In the genomic region with DNA sequence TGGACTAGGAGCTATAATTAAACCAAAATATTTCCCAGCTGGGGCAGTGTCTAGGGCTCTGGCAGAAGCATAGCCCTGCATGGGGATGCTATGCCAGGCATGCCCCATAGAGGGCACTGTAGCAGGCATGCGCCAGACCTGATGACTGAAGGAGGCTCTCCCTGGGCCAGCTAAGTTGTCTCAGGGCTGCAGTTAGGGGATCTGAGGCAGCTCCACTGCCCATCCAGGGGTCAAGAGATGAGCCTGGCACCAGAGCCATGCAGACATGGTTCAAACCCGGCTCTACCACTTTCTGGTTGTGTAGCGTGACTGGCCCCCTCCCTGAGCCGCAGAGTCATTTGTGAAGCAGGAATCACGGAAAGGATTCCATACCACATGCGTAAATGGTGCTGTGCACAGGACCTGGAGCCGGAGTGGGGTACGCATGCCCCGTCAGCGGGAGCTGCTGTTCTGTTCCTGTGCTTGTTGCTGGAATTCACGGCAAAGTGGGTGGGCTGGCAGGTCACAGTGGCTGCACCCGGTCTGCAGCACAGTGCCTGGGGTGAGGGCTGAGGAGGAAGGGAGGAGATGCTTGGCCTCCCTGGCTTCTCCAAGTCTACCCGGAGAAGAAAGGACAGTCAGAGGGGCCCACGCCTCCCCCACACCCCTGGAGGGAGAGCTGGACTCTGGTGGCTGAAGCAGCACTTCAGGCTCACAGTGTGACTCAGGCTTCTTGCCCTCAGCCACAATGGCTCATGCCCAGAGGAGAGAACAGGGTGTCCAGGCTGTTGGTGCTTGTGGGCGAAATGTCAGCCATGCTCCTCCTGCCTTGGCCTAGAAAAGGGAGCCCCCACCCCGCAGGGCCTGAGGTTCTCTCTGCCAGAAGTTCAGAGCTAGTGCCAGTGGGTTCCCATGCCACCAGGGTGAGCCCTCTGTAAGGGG, we compare ENCODE assay signal across 1 cellular context.
TF ChIP-seq lines count a peak whose summit lies in the region.

No MANE protein-coding gene starts in this region.

TF ChIP-seq in HepG2, 621 proteins besides CTCF, POLR2A, EP300 and RAD21 (continued from another document and continues in another):
- TF ChIP-seq NFAT5 (CRISPR knock-in tag; IDR thresholded peaks at IDR 0.05) (no peak), ZNF720 (CRISPR knock-in tag; IDR thresholded peaks at IDR 0.05) (no peak), ZNF337 (CRISPR knock-in tag; IDR thresholded peaks at IDR 0.05; ENCODE audit: borderline replicate concordance, low read depth) (no peak), SETDB1 (CRISPR knock-in tag; IDR thresholded peaks at IDR 0.05; ENCODE audit: borderline replicate concordance) (no peak), HOXA9 (CRISPR knock-in tag; IDR thresholded peaks at IDR 0.05; ENCODE audit: borderline replicate concordance) (no peak), ZNF317 (CRISPR knock-in tag; IDR thresholded peaks at IDR 0.05) (no peak), ZC3H13 (CRISPR knock-in tag; IDR thresholded peaks at IDR 0.05) (no peak), ZNF382 (CRISPR knock-in tag; IDR thresholded peaks at IDR 0.05; ENCODE audit: borderline replicate concordance) (no peak), PLRG1 (conservative IDR thresholded peaks at IDR 0.05) (no peak), ZNF501 (CRISPR knock-in tag; IDR thresholded peaks at IDR 0.05) (no peak), CENPT (CRISPR knock-in tag; IDR thresholded peaks at IDR 0.05; ENCODE audit: low read depth) (no peak), NCOA1 (CRISPR knock-in tag; IDR thresholded peaks at IDR 0.05) (no peak), BHLHE40 (IDR thresholded peaks at IDR 0.05; ENCODE audit: low read length) (no peak), ZGPAT (CRISPR knock-in tag; IDR thresholded peaks at IDR 0.05) (no peak), ZNF10 (CRISPR knock-in tag; IDR thresholded peaks at IDR 0.05; ENCODE audit: borderline replicate concordance, low read depth) (no peak), ZBTB42 (CRISPR knock-in tag; IDR thresholded peaks at IDR 0.05) (no peak), ZBTB37 (CRISPR knock-in tag; IDR thresholded peaks at IDR 0.05) (no peak), MZF1 (CRISPR knock-in tag; IDR thresholded peaks at IDR 0.05; ENCODE audit: borderline replicate concordance) (no peak), ZNF546 (CRISPR knock-in tag; conservative IDR thresholded peaks at IDR 0.05) (no peak), ZSCAN9 (CRISPR knock-in tag; IDR thresholded peaks at IDR 0.05; ENCODE audit: borderline replicate concordance) (no peak), MBNL3 (CRISPR knock-in tag; conservative IDR thresholded peaks at IDR 0.05) (no peak)
- TF ChIP-seq, protein P1, sequence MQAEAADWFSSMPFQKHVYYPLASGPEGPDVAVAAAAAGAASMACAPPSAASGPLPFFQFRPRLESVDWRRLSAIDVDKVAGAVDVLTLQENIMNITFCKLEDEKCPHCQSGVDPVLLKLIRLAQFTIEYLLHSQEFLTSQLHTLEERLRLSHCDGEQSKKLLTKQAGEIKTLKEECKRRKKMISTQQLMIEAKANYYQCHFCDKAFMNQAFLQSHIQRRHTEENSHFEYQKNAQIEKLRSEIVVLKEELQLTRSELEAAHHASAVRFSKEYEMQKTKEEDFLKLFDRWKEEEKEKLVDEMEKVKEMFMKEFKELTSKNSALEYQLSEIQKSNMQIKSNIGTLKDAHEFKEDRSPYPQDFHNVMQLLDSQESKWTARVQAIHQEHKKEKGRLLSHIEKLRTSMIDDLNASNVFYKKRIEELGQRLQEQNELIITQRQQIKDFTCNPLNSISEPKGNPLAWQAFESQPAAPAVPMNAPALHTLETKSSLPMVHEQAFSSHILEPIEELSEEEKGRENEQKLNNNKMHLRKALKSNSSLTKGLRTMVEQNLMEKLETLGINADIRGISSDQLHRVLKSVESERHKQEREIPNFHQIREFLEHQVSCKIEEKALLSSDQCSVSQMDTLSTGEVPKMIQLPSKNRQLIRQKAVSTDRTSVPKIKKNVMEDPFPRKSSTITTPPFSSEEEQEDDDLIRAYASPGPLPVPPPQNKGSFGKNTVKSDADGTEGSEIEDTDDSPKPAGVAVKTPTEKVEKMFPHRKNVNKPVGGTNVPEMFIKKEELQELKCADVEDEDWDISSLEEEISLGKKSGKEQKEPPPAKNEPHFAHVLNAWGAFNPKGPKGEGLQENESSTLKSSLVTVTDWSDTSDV (CRISPR knock-in tag; IDR thresholded peaks at IDR 0.05): 0 out of 2 replicates have a peak, but pooled peaks have one; percentile 17
- TF ChIP-seq, protein P2, sequence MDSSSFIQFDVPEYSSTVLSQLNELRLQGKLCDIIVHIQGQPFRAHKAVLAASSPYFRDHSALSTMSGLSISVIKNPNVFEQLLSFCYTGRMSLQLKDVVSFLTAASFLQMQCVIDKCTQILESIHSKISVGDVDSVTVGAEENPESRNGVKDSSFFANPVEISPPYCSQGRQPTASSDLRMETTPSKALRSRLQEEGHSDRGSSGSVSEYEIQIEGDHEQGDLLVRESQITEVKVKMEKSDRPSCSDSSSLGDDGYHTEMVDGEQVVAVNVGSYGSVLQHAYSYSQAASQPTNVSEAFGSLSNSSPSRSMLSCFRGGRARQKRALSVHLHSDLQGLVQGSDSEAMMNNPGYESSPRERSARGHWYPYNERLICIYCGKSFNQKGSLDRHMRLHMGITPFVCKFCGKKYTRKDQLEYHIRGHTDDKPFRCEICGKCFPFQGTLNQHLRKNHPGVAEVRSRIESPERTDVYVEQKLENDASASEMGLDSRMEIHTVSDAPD (CRISPR knock-in tag; IDR thresholded peaks at IDR 0.05): 0 out of 2 replicates have a peak, but pooled peaks have one; percentile 27
- TF ChIP-seq, protein P3, sequence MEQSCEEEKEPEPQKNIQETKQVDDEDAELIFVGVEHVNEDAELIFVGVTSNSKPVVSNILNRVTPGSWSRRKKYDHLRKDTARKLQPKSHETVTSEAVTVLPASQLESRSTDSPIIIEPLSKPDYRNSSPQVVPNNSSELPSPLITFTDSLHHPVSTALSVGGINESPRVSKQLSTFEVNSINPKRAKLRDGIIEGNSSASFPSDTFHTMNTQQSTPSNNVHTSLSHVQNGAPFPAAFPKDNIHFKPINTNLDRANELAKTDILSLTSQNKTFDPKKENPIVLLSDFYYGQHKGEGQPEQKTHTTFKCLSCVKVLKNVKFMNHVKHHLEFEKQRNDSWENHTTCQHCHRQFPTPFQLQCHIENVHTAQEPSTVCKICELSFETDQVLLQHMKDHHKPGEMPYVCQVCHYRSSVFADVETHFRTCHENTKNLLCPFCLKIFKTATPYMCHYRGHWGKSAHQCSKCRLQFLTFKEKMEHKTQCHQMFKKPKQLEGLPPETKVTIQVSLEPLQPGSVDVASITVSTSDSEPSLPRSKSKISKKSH (CRISPR knock-in tag; IDR thresholded peaks at IDR 0.05; ENCODE audit: borderline replicate concordance): peak; percentile 23; the same call in 1 of the 2 replicates
- TF ChIP-seq, protein P4, sequence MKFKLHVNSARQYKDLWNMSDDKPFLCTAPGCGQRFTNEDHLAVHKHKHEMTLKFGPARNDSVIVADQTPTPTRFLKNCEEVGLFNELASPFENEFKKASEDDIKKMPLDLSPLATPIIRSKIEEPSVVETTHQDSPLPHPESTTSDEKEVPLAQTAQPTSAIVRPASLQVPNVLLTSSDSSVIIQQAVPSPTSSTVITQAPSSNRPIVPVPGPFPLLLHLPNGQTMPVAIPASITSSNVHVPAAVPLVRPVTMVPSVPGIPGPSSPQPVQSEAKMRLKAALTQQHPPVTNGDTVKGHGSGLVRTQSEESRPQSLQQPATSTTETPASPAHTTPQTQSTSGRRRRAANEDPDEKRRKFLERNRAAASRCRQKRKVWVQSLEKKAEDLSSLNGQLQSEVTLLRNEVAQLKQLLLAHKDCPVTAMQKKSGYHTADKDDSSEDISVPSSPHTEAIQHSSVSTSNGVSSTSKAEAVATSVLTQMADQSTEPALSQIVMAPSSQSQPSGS (CRISPR knock-in tag; IDR thresholded peaks at IDR 0.05): no peak
- TF ChIP-seq, protein P5, sequence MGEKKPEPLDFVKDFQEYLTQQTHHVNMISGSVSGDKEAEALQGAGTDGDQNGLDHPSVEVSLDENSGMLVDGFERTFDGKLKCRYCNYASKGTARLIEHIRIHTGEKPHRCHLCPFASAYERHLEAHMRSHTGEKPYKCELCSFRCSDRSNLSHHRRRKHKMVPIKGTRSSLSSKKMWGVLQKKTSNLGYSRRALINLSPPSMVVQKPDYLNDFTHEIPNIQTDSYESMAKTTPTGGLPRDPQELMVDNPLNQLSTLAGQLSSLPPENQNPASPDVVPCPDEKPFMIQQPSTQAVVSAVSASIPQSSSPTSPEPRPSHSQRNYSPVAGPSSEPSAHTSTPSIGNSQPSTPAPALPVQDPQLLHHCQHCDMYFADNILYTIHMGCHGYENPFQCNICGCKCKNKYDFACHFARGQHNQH (CRISPR knock-in tag; IDR thresholded peaks at IDR 0.05): 0 out of 2 replicates have a peak, but pooled peaks have one; percentile 44
